24 cellular contexts compared by ENCODE assay signal in the genomic region with DNA sequence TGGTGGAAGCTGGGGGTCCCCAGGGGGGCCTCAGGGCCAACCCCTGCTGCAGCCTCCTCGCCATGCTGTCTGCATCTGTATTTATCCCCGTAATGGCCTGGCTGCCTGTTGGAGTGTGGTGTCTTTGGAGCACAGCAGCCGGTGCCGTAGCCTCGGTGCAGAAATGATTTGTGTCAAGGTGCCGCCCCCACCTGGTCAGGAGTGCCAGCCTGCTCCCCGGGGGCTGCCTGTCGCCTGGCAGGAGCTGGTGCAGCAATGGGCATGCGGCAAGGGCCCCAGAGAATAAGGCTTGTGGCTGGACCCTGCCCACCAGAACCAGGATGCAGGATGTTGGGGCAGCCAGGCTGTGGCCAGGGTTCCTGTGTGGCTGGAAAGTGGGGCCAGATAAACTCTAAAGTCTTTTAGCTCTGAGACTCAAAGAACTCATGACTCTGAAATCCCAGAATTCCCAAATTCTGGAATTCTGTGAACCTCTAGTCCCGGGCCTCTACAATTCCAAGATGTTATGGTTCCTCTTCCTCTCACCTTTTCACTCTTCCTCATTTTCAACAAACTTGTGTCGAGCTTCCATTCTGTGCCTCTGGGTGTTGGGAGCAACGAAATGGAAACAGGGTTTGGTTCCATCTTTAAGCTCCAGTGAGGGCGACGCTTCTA. TPM values are rescaled to one million over a fixed set of nuclear protein-coding genes. Genes with fewer than 3 reads are reported as not detected.
DNase-seq lines count a peak whose midpoint lies in the region; TF ChIP-seq lines count a peak whose summit lies in the region.
"Had no signal": no experiment of that assay in that cellular context is flagged by ENCODE, and none has a peak within 500 bp of the region (broad histone marks: within the 10 kb centered on the region; RNA-seq: fewer than 3 reads in every experiment).

No MANE protein-coding gene starts in this region.

- peaks cover 48 to 82% (median 64%) of the 10 kb centered on the region in 10 experiments for H3K4me1 ChIP-seq in BLaER1 treated with 17β-estradiol and CSF1 and Interleukin-3, amounts not matched to agents 10 nM and 100 nM
- H3K4me1 ChIP-seq in mesenchymal stem cell (ENCODE audit: control insufficient read depth, insufficient read depth, low read depth, low read length) = peaks cover 13% of the 10 kb centered on the region
- peaks cover 2% of the 10 kb centered on the region for H3K4me1 ChIP-seq in smooth muscle cell (ENCODE audit: low read depth)

- peak overlapping the region; percentile 38 for H4K8ac ChIP-seq in mesenchymal stem cell (ENCODE audit: low read length)

- H2AK5ac ChIP-seq in mesenchymal stem cell (ENCODE audit: low read length, severe bottlenecking) = no peak overlapping the region

- H2BK120ac ChIP-seq in mesenchymal stem cell (ENCODE audit: low read depth, low read length) = no peak overlapping the region

- peak overlapping the region in 3 of 11 experiments; percentile 6 to 25 (median 19); a peak in 4 of 22 replicates for H3K27ac ChIP-seq in BLaER1 treated with 17β-estradiol and CSF1 and Interleukin-3, amounts not matched to agents 10 nM and 100 nM
- H3K27ac ChIP-seq in mesenchymal stem cell (ENCODE audit: low read length, poor library complexity, severe bottlenecking) (no peak overlapping the region), smooth muscle cell (ENCODE audit: low read depth) (no peak overlapping the region)
- H3K27ac ChIP-seq: esophagus muscularis mucosa, heart right ventricle, suprapubic skin, VCaP had no signal

- H3F3A ChIP-seq in smooth muscle cell (ENCODE audit: low read depth) = no peaks in the 10 kb centered on the region

- H3K18ac ChIP-seq in mesenchymal stem cell (ENCODE audit: low read depth in 1 of 2, low read length in 2 of 2) = peak overlapping the region in 1 of 2 experiments; percentile 54

- H3K9me3 ChIP-seq in BLaER1 treated with 17β-estradiol and CSF1 and Interleukin-3, amounts not matched to agents 10 nM and 100 nM (replicated peaks in 1 of 11) = no peaks in the 10 kb centered on the region
- H3K9me3 ChIP-seq in mesenchymal stem cell (ENCODE audit: control insufficient read depth, low read length) (no peaks in the 10 kb centered on the region), smooth muscle cell (replicated peaks; ENCODE audit: low read depth) (no peaks in the 10 kb centered on the region)
- H3K9me3 ChIP-seq: esophagus muscularis mucosa, heart right ventricle, suprapubic skin had no signal

- peak overlapping the region; percentile 72 to 93 (median 82) for H3K4me2 ChIP-seq in BLaER1 treated with 17β-estradiol and CSF1 and Interleukin-3, amounts not matched to agents 10 nM and 100 nM
- H3K4me2 ChIP-seq in mesenchymal stem cell (ENCODE audit: low read length, poor library complexity, severe bottlenecking) (no peak overlapping the region), smooth muscle cell (no peak overlapping the region)

- no peak overlapping the region for H2BK15ac ChIP-seq in mesenchymal stem cell (ENCODE audit: low read depth, poor library complexity, severe bottlenecking)

- H3K27me3 ChIP-seq in BLaER1 treated with 17β-estradiol and CSF1 and Interleukin-3, amounts not matched to agents 10 nM and 100 nM = no peaks in the 10 kb centered on the region
- H3K27me3 ChIP-seq in H7 (ENCODE audit: control insufficient read depth, insufficient read depth, low read length) (peaks cover 7% of the 10 kb centered on the region), mesenchymal stem cell (ENCODE audit: control insufficient read depth in 1 of 2, insufficient read depth in 1 of 2, low read length in 2 of 2) (no peaks in the 10 kb centered on the region), smooth muscle cell (ENCODE audit: low read depth) (no peaks in the 10 kb centered on the region)
- H3K27me3 ChIP-seq: esophagus muscularis mucosa, heart right ventricle, suprapubic skin had no signal

- H3K14ac ChIP-seq in mesenchymal stem cell (ENCODE audit: low read length in 2 of 2) = peak overlapping the region in 1 of 2 experiments; percentile 29

- peaks cover 21% of the 10 kb centered on the region for H3K79me2 ChIP-seq in smooth muscle cell (ENCODE audit: low read depth)

- H3K36me3 ChIP-seq in BLaER1 treated with 17β-estradiol and CSF1 and Interleukin-3, amounts not matched to agents 10 nM and 100 nM = peaks cover 0 to 22% (median 6%) of the 10 kb centered on the region in 11 experiments; a peak in 6 of 22 replicates
- H3K36me3 ChIP-seq in H7 (replicated peaks; ENCODE audit: control insufficient read depth, insufficient read depth, low read length) (no peaks in the 10 kb centered on the region), mesenchymal stem cell (ENCODE audit: control insufficient read depth in 1 of 2, insufficient read depth in 2 of 2, low read depth in 1 of 2, low read length in 2 of 2) (no peaks in the 10 kb centered on the region), smooth muscle cell (ENCODE audit: low read depth) (no peaks in the 10 kb centered on the region)
- H3K36me3 ChIP-seq: esophagus muscularis mucosa, suprapubic skin had no signal

- no peak overlapping the region for H3K23ac ChIP-seq in mesenchymal stem cell (ENCODE audit: low read length in 2 of 2)

- no peak overlapping the region for H4K91ac ChIP-seq in mesenchymal stem cell (ENCODE audit: low read length)

- peaks cover 28% of the 10 kb centered on the region for H3K79me1 ChIP-seq in mesenchymal stem cell (replicated peaks; ENCODE audit: low read length, poor library complexity, severe bottlenecking)

- peaks cover 30 to 100% (median 74%) of the 10 kb centered on the region in 11 experiments; a peak in 21 of 22 replicates for H4K20me1 ChIP-seq in BLaER1 treated with 17β-estradiol and CSF1 and Interleukin-3, amounts not matched to agents 10 nM and 100 nM
- H4K20me1 ChIP-seq in smooth muscle cell (ENCODE audit: low read depth) = peaks cover 20% of the 10 kb centered on the region

- peak overlapping the region in 1 of 10 experiments; percentile 11; a peak in 1 of 20 replicates for H3K4me3 ChIP-seq in BLaER1 treated with 17β-estradiol and CSF1 and Interleukin-3, amounts not matched to agents 10 nM and 100 nM
- H3K4me3 ChIP-seq in H7 (ENCODE audit: insufficient read depth, low read depth, low read length) (no peak overlapping the region), mesenchymal stem cell (ENCODE audit: insufficient read depth in 1 of 2, low read depth in 1 of 2, low read length in 2 of 2) (no peak overlapping the region), smooth muscle cell (no peak overlapping the region)
- H3K4me3 ChIP-seq: esophagus muscularis mucosa, heart right ventricle, suprapubic skin had no signal

- no peak overlapping the region for H2BK5ac ChIP-seq in mesenchymal stem cell (ENCODE audit: low read depth, low read length, poor library complexity, severe bottlenecking)

- H3K4ac ChIP-seq in mesenchymal stem cell (ENCODE audit: low read depth in 1 of 2, low read length in 2 of 2) = no peak overlapping the region

- no peak for TF ChIP-seq CTCF in smooth muscle cell (IDR thresholded peaks at IDR 0.05; ENCODE audit: borderline replicate concordance, insufficient read depth, poor library complexity, severe bottlenecking)

- no peak overlapping the region for H2BK12ac ChIP-seq in mesenchymal stem cell (ENCODE audit: low read length in 2 of 2)

- DNase-seq in H7 (peak; percentile 73), RPMI8226 (peak; percentile 46), mesenchymal stem cell (no peak), smooth muscle cell (lab: John Stamatoyannopoulos, UW; ENCODE audit: unreplicated experiment) (no peak), NCI-H2081 (lab: John Stamatoyannopoulos, UW) (no peak), GM19238 (ENCODE audit: insufficient read length, low spot score) (no peak)
- DNase-seq in stimulated activated naive CD4-positive, alpha-beta T cell treated with Interleukin-2 at 50 U/mL for 16 hours (lab: John Stamatoyannopoulos, UW) = no peak
- DNase-seq: activated CD4-positive, alpha-beta T cell treated with anti-CD3 and anti-CD28 coated beads for 48 hours; activated CD8-positive, alpha-beta memory T cell treated with anti-CD3 and anti-CD28 coated beads, Interleukin-2, amount 10 ng/mL, durations not matched to agents 7 days and 5 days; activated naive CD8-positive, alpha-beta T cell treated with anti-CD3 and anti-CD28 coated beads, Interleukin-2, amount 50 U/mL, for 24 hours; activated T-cell treated with anti-CD3 and anti-CD28 coated beads, Interleukin-2, amount 50 U/mL, for 48 hours; central memory CD4-positive, alpha-beta T cell; foreskin melanocyte; heart right ventricle; NCI-H1417; nephron progenitor cell; NK-92 treated with Interleukin-12 subunit alpha and Interleukin-12 subunit beta, amount 100 ng/mL, for 24 hours; posterior cingulate gyrus; SHP77 treated with DMSO at 0.1 percent for 48 hours; stimulated activated CD4-positive, alpha-beta T cell treated with anti-CD3 and anti-CD28 coated beads, Interleukin-2, amount 100 ng/mL, for 48 hours had no signal

- H2AFZ ChIP-seq in mesenchymal stem cell (ENCODE audit: low read depth, low read length) (no peak overlapping the region), smooth muscle cell (ENCODE audit: low read depth) (no peak overlapping the region)

- peak overlapping the region in 3 of 11 experiments; percentile 34 to 44 (median 44); a peak in 6 of 22 replicates for H3K9ac ChIP-seq in BLaER1 treated with 17β-estradiol and CSF1 and Interleukin-3, amounts not matched to agents 10 nM and 100 nM
- no peak overlapping the region for H3K9ac ChIP-seq in mesenchymal stem cell (ENCODE audit: low read length)
- no peak overlapping the region for H3K9ac ChIP-seq in smooth muscle cell (ENCODE audit: low read depth)

- WGBS in mesenchymal stem cell = 78% methylated on average over 14 of the region's 14 CpGs
- WGBS in smooth muscle cell (ENCODE audit: low lambda C conversion rate) = 79% methylated on average over 14 of the region's 14 CpGs

RNA-seq across cellular contexts. Expression of a gene that starts 5.9 kb away (rescaled TPM):
- 19.4 and 21.1 TPM in 2 replicates for total RNA-seq in H7 (2014; rRNA removed; shearing (Covaris generic))
- polyA plus RNA-seq in mesenchymal stem cell (2013, experiment 1 of 2) = 37.6 TPM
- 39.4 TPM for polyA plus RNA-seq in mesenchymal stem cell (2013, experiment 2 of 2)
- 18.2 and 19.3 TPM in 2 replicates for total RNA-seq in smooth muscle cell
- 19.8 and 27.2 TPM in 2 replicates for polyA plus RNA-seq in smooth muscle cell

Comparison
In these comparisons a context has a peak if more than half of its experiments do, and no peak if none do; other contexts are left out.
1. H3K4me2 ChIP-seq: peak in BLaER1 treated with 17β-estradiol and CSF1 and Interleukin-3, amounts not matched to agents 10 nM and 100 nM (11 of 11); none in mesenchymal stem cell (single experiment) and smooth muscle cell (single experiment).
2. DNase-seq: peak in H7 (single experiment) and RPMI8226 (single experiment); none in mesenchymal stem cell (single experiment), stimulated activated naive CD4-positive, alpha-beta T cell treated with Interleukin-2 at 50 U/mL for 16 hours (single experiment), smooth muscle cell (single experiment), NCI-H2081 (0 of 2) and GM19238 (single experiment).